16 cellular contexts compared by ENCODE assay signal in genomic region chr11:21472256-21472655, GRCh38.
DNase-seq lines count a peak whose midpoint lies in the region; ATAC-seq, FAIRE-seq and TF ChIP-seq lines count a peak whose summit lies in the region.
"Had no signal": no experiment of that assay in that cellular context is flagged by ENCODE, and none has a peak within 500 bp of the region (broad histone marks: within the 10 kb centered on the region; RNA-seq: fewer than 3 reads in every experiment).

No MANE protein-coding gene starts in this region.

- no peak overlapping the region for H3K4me3 ChIP-seq in epithelial cell of proximal tubule (ENCODE audit: low read depth, low read length)
- no peak overlapping the region for H3K4me3 ChIP-seq in WERI-Rb-1 (ENCODE audit: low read depth, low read length)
- H3K4me3 ChIP-seq: MG63 had no signal

- no peak overlapping the region for H3K27ac ChIP-seq in WERI-Rb-1

- H3K36me3 ChIP-seq in WERI-Rb-1, result no peaks in the 10 kb centered on the region
- H3K36me3 ChIP-seq: MG63 had no signal

- TF ChIP-seq CTCF in epithelial cell of proximal tubule (conservative IDR thresholded peaks at IDR 0.05; ENCODE audit: low read depth, low read length) (no peak), nephron (IDR thresholded peaks at IDR 0.05; ENCODE audit: unreplicated experiment in 3 of 3) (no peak), WERI-Rb-1 (IDR thresholded peaks at IDR 0.05; ENCODE audit: low read depth, low read length) (no peak)

- H3K27ac Mint-ChIP-seq in nephron, result peak overlapping the region; percentile 1 to 18 (median 16)
- H3K27ac Mint-ChIP-seq: CD14-positive monocyte had no signal

- in situ Hi-C loops in Caki2 (cut with HindIII; ENCODE audit: low pct_unique_long_range_greater_than_20kb, low sequenced_read_pairs), result no loop called here

- no peaks in the 10 kb centered on the region for H3K27me3 ChIP-seq in WERI-Rb-1 (ENCODE audit: insufficient read depth, low read depth, severe bottlenecking)
- H3K27me3 ChIP-seq: MG63 had no signal

- ATAC-seq in HG03280 (IDR thresholded peaks at IDR 0.05; ENCODE audit: unreplicated experiment), result no peak

- peak; percentile 42 for DNase-seq in Caki2 (ENCODE audit: low read depth)
- peak; percentile 42 for DNase-seq in RCC 7860 (ENCODE audit: low spot score)
- peak; percentile 76 for DNase-seq in epithelial cell of proximal tubule (ENCODE audit: low read depth)
- no peak for DNase-seq in HTR-8/SVneo (ENCODE audit: insufficient read length, low spot score)
- DNase-seq in activated effector memory CD4-positive, alpha-beta T cell treated with anti-CD3 and anti-CD28 coated beads, Interleukin-2, amount 50 U/mL, for 16 hours, result no peak
- DNase-seq in WERI-Rb-1, result no peak
- DNase-seq: DMS153, MG63, NCI-H1092, NCI-H146, NCI-H2081, NCI-H2227 treated with DMSO at 0.1 percent for 48 hours, NCI-H524 treated with DMSO at 0.1 percent for 48 hours had no signal

- peaks cover 4% of the 10 kb centered on the region for H3K4me1 Mint-ChIP-seq in nephron
- H3K4me1 Mint-ChIP-seq: CD14-positive monocyte had no signal

- no peaks in the 10 kb centered on the region for H3K36me3 Mint-ChIP-seq in nephron (ENCODE audit: low read depth)
- H3K36me3 Mint-ChIP-seq: CD14-positive monocyte had no signal

- H3K4me3 Mint-ChIP-seq in nephron, result no peak overlapping the region
- H3K4me3 Mint-ChIP-seq: CD14-positive monocyte had no signal

- FAIRE-seq in RCC 7860 (lab: Jason Lieb, UNC) (peak; percentile 88), HTR-8/SVneo (lab: Jason Lieb, UNC) (no peak)

- H3K9me3 ChIP-seq in WERI-Rb-1 (ENCODE audit: severe bottlenecking), result no peaks in the 10 kb centered on the region
- H3K9me3 ChIP-seq: MG63 had no signal

- no peaks in the 10 kb centered on the region for H3K9me3 Mint-ChIP-seq in nephron
- H3K9me3 Mint-ChIP-seq: CD14-positive monocyte had no signal

- no peaks in the 10 kb centered on the region for H3K27me3 Mint-ChIP-seq in nephron (ENCODE audit: low read depth)

Comparison
In these comparisons a context has a peak if more than half of its experiments do, and no peak if none do; other contexts are left out.
1. DNase-seq: peak in Caki2 (single experiment), RCC 7860 (single experiment) and epithelial cell of proximal tubule (single experiment); none in HTR-8/SVneo (single experiment), activated effector memory CD4-positive, alpha-beta T cell treated with anti-CD3 and anti-CD28 coated beads, Interleukin-2, amount 50 U/mL, for 16 hours (single experiment) and WERI-Rb-1 (single experiment).